8 cellular contexts compared by ENCODE assay signal in genomic region chr20:6733965-6734364, GRCh38. TPM values are rescaled to one million over a fixed set of nuclear protein-coding genes. Genes with fewer than 3 reads are reported as not detected.
"Had no signal": no experiment of that assay in that cellular context is flagged by ENCODE, and none has a peak within 500 bp of the region (broad histone marks: within the 10 kb centered on the region; RNA-seq: fewer than 3 reads in every experiment).

No MANE protein-coding gene starts in this region.

- DNase-seq: GDM1, GF-D8 had no signal

- FAIRE-seq: G401.6, GM12891, GM12892, GM18507, GM19239 had no signal

RNA-seq across cellular contexts. Expression of gene BMP2, which starts 33.5 kb away (rescaled TPM):
- total RNA-seq: G401 had no signal
